In the genomic region with DNA sequence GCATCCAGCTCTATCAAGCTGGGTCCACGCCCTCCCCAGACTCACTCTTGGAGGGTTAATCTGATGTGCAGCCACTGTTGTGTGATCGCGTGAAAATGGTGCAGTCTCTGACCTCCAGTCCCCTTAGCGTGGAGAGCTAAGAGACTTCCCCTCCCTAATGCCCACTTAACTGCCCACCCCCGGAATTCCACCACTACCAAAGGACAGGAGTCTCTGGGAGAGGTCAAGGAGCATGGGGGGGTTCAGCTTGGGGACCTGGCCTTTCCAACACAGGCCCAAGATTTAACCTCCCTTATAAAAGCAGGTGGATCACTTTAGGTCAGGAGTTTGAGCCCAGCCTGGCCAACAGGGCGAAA, we compare ENCODE assay signal across 15 cellular contexts. TPM values are rescaled to one million over a fixed set of nuclear protein-coding genes. Genes with fewer than 3 reads are reported as not detected.
DNase-seq lines count a peak whose midpoint lies in the region; ATAC-seq, FAIRE-seq and TF ChIP-seq lines count a peak whose summit lies in the region.
"Had no signal": no experiment of that assay in that cellular context is flagged by ENCODE, and none has a peak within 500 bp of the region (broad histone marks: within the 10 kb centered on the region; RNA-seq: fewer than 3 reads in every experiment).

No MANE protein-coding gene starts in this region.

- H3K36me3 ChIP-seq in Peyer's patch (peaks cover 0 to 38% (median 0%) of the 10 kb centered on the region in 3 donors), kidney (ENCODE audit: control insufficient read depth in 1 of 2, insufficient read depth in 2 of 2, low read length in 2 of 2) (peaks cover 18 to 21% of the 10 kb centered on the region in 2 donors)

- H3K27ac ChIP-seq in Peyer's patch (peak overlapping the region; percentile 57 to 83 (median 70)), kidney (ENCODE audit: low read depth in 2 of 2, low read length in 2 of 2) (peak overlapping the region; percentile 38 to 54)

- peak overlapping the region; percentile 76 for H3K4me3 Mint-ChIP-seq in T-helper 2 cell treated with Interferon-gamma antibody and Interleukin-4, amounts not matched to agents 5 μg/mL and 100 μg/mL, for 36 hours
- peak overlapping the region; percentile 78 to 79 for H3K4me3 Mint-ChIP-seq in stimulated activated naive B cell treated with anti-CD40 and anti-IgM and Interleukin-4, amounts not matched to agents 10 μg/mL and 1 μg/mL and 100 μg/mL, for 72 hours

- FAIRE-seq in kidney (lab: Jason Lieb, UNC) = no peak
- FAIRE-seq: frontal cortex, H54 had no signal

- H3K9ac ChIP-seq in kidney (ENCODE audit: low read length in 2 of 2) = peak overlapping the region in 1 of 2 donors; percentile 28

- TF ChIP-seq POLR2A in Peyer's patch (IDR thresholded peaks at IDR 0.05) = no peak

- H3K27me3 Mint-ChIP-seq in T-helper 2 cell treated with Interferon-gamma antibody and Interleukin-4, amounts not matched to agents 5 μg/mL and 100 μg/mL, for 36 hours (ENCODE audit: low read depth) = no peaks in the 10 kb centered on the region
- H3K27me3 Mint-ChIP-seq in stimulated activated naive B cell treated with anti-CD40 and anti-IgM and Interleukin-4, amounts not matched to agents 10 μg/mL and 1 μg/mL and 100 μg/mL, for 72 hours = no peaks in the 10 kb centered on the region

- H3K27ac Mint-ChIP-seq in T-helper 2 cell treated with Interferon-gamma antibody and Interleukin-4, amounts not matched to agents 5 μg/mL and 100 μg/mL, for 36 hours = no peak overlapping the region
- peak overlapping the region; percentile 94 for H3K27ac Mint-ChIP-seq in stimulated activated naive B cell treated with anti-CD40 and anti-IgM and Interleukin-4, amounts not matched to agents 10 μg/mL and 1 μg/mL and 100 μg/mL, for 72 hours

- intact Hi-C loops in kidney (cut with DNase I) = loop anchor here (10.0 kb wide), 1 partner anchor 67 kb away; no protein-coding TSS in a partner anchor

- peaks cover 13% of the 10 kb centered on the region for H3K9me3 Mint-ChIP-seq in T-helper 2 cell treated with Interferon-gamma antibody and Interleukin-4, amounts not matched to agents 5 μg/mL and 100 μg/mL, for 36 hours
- peaks cover 7 to 8% of the 10 kb centered on the region in 2 donors for H3K9me3 Mint-ChIP-seq in stimulated activated naive B cell treated with anti-CD40 and anti-IgM and Interleukin-4, amounts not matched to agents 10 μg/mL and 1 μg/mL and 100 μg/mL, for 72 hours

- peak; percentile 11 to 12 for ATAC-seq in stimulated activated naive B cell treated with anti-CD40 and anti-IgM and Interleukin-4, amounts not matched to agents 10 μg/mL and 1 μg/mL and 100 μg/mL, for 72 hours (replicated peaks)

- no peaks in the 10 kb centered on the region for H3K27me3 ChIP-seq in Peyer's patch

- peaks cover 56% of the 10 kb centered on the region for H3K4me1 Mint-ChIP-seq in T-helper 2 cell treated with Interferon-gamma antibody and Interleukin-4, amounts not matched to agents 5 μg/mL and 100 μg/mL, for 36 hours (ENCODE audit: low read depth)
- peaks cover 75 to 94% of the 10 kb centered on the region in 2 donors for H3K4me1 Mint-ChIP-seq in stimulated activated naive B cell treated with anti-CD40 and anti-IgM and Interleukin-4, amounts not matched to agents 10 μg/mL and 1 μg/mL and 100 μg/mL, for 72 hours

- TF ChIP-seq CTCF in Peyer's patch (IDR thresholded peaks at IDR 0.05) = no peak
- no peak for TF ChIP-seq CTCF in kidney (IDR thresholded peaks at IDR 0.05; ENCODE audit: borderline replicate concordance, extremely low read depth, insufficient read depth)

- H3K9me3 ChIP-seq in Peyer's patch (no peaks in the 10 kb centered on the region), kidney (ENCODE audit: control insufficient read depth in 1 of 2, low read length in 2 of 2) (no peaks in the 10 kb centered on the region)

- H3K36me3 Mint-ChIP-seq in T-helper 2 cell treated with Interferon-gamma antibody and Interleukin-4, amounts not matched to agents 5 μg/mL and 100 μg/mL, for 36 hours (ENCODE audit: low read depth) = peaks cover 63% of the 10 kb centered on the region
- H3K36me3 Mint-ChIP-seq in stimulated activated naive B cell treated with anti-CD40 and anti-IgM and Interleukin-4, amounts not matched to agents 10 μg/mL and 1 μg/mL and 100 μg/mL, for 72 hours = peaks cover 54 to 76% of the 10 kb centered on the region in 2 donors

- DNase-seq in T-helper 2 cell treated with Interferon-gamma antibody and Interleukin-4, amounts not matched to agents 5 μg/mL and 100 μg/mL, for 36 hours (ENCODE audit: low spot score) = no peak
- no peak for DNase-seq in T-helper 2 cell
- peak in 1 of 3 donors; percentile 25 for DNase-seq in Peyer's patch
- no peak for DNase-seq in kidney
- DNase-seq in stimulated activated naive B cell treated with anti-CD40 and anti-IgM and Interleukin-4, amounts not matched to agents 10 μg/mL and 1 μg/mL and 100 μg/mL, for 72 hours = no peak
- no peak for DNase-seq in GM03348 (ENCODE audit: low spot score)
- DNase-seq in RKO (ENCODE audit: low spot score) = no peak
- no peak for DNase-seq in activated CD8-positive, alpha-beta memory T cell treated with anti-CD3 and anti-CD28 coated beads, Interleukin-2, amount 50 U/mL, for 48 hours
- DNase-seq: 8988T, EL, NCI-H69, SW 1271 had no signal

- peak overlapping the region in 1 of 4 donors; percentile 18 for H3K4me3 ChIP-seq in Peyer's patch
- H3K4me3 ChIP-seq in kidney (ENCODE audit: low read length in 2 of 2) = no peak overlapping the region
- H3K4me3 ChIP-seq: smooth muscle cell had no signal

- peaks cover 34 to 70% (median 62%) of the 10 kb centered on the region in 4 donors for H3K4me1 ChIP-seq in Peyer's patch
- H3K4me1 ChIP-seq in kidney (ENCODE audit: control insufficient read depth in 1 of 2, insufficient read depth in 1 of 2, low read depth in 1 of 2, low read length in 2 of 2) = peaks cover 47 to 52% of the 10 kb centered on the region in 2 donors

RNA-seq across cellular contexts. Expression of a gene that starts 48.8 kb away (rescaled TPM):
- total RNA-seq in Peyer's patch (10 to 100 TPM; 41.7 to 90.0 (median 59.2) TPM), kidney (59.7 TPM)
- 85.6 TPM for polyA plus RNA-seq in kidney (ENCODE audit: insufficient read depth, low read depth, low replicate concordance)

RNA-seq across cellular contexts. Expression of a gene that starts 50.2 kb away (rescaled TPM):
- total RNA-seq in Peyer's patch = 10 to 100 TPM in 1 of 4 donors, 1 to 10 TPM in 3; 2.4 to 12.4 (median 5.7) TPM
- 286 TPM for total RNA-seq in kidney
- polyA plus RNA-seq in kidney (ENCODE audit: insufficient read depth, low read depth, low replicate concordance) = 1,885 TPM

RNA-seq across cellular contexts. Expression of a gene that starts 51.8 kb away (rescaled TPM):
- total RNA-seq in Peyer's patch (100 to 1,000 TPM; 111 to 304 (median 229) TPM), kidney (82.8 TPM)
- polyA plus RNA-seq in kidney (ENCODE audit: insufficient read depth, low read depth, low replicate concordance) = 25.7 TPM

Comparison
In these comparisons a context has a peak if more than half of its experiments do, and no peak if none do; other contexts are left out.
1. RNA of a gene that starts 50.2 kb away (total RNA-seq): 286 TPM in kidney (single experiment); 2.4 to 12.4 TPM in Peyer's patch; every median in the first group is over 10 times any median in the second.